Comparison of ENCODE assay signal across 17 cellular contexts in genomic region chr21:46454634-46455390, GRCh38. TPM values are rescaled to one million over a fixed set of nuclear protein-coding genes. Genes with fewer than 3 reads are reported as not detected.
DNase-seq lines count a peak whose midpoint lies in the region; ATAC-seq and TF ChIP-seq lines count a peak whose summit lies in the region.
"Had no signal": no experiment of that assay in that cellular context is flagged by ENCODE, and none has a peak within 500 bp of the region (broad histone marks: within the 10 kb centered on the region; RNA-seq: fewer than 3 reads in every experiment).

No MANE protein-coding gene starts in this region.

- no peak overlapping the region for H3K4me3 Mint-ChIP-seq in activated naive CD8-positive, alpha-beta T cell
- no peak overlapping the region for H3K4me3 Mint-ChIP-seq in activated naive CD8-positive, alpha-beta T cell treated with anti-CD3 and anti-CD28 coated beads, Interleukin-2, amount 50 U/mL, for 24 hours
- H3K4me3 Mint-ChIP-seq in endodermal cell = no peak overlapping the region
- H3K4me3 Mint-ChIP-seq: nephron progenitor cell; T-helper 2 cell treated with Interferon-gamma antibody and Interleukin-4, amounts not matched to agents 5 μg/mL and 100 μg/mL, for 36 hours had no signal

- TF ChIP-seq POLR2A in transverse colon (IDR thresholded peaks at IDR 0.05) = no peak

- peaks cover 5% of the 10 kb centered on the region for H3K9me3 ChIP-seq in mesodermal cell (ENCODE audit: control insufficient read depth, low read length)
- no peaks in the 10 kb centered on the region for H3K9me3 ChIP-seq in transverse colon
- peaks cover 3% of the 10 kb centered on the region for H3K9me3 ChIP-seq in endodermal cell (ENCODE audit: control insufficient read depth, low read length)
- H3K9me3 ChIP-seq: A549 had no signal

- H3K36me3 Mint-ChIP-seq in activated naive CD8-positive, alpha-beta T cell = peaks cover 7% of the 10 kb centered on the region
- H3K36me3 Mint-ChIP-seq in activated naive CD8-positive, alpha-beta T cell treated with anti-CD3 and anti-CD28 coated beads, Interleukin-2, amount 50 U/mL, for 24 hours (ENCODE audit: low read depth) = peaks cover 40% of the 10 kb centered on the region
- peaks cover 43% of the 10 kb centered on the region for H3K36me3 Mint-ChIP-seq in endodermal cell (ENCODE audit: low read depth)

- ATAC-seq in activated naive CD8-positive, alpha-beta T cell treated with anti-CD3 and anti-CD28 coated beads, Interleukin-2, amount 50 U/mL, for 24 hours = no peak
- ATAC-seq: A549, left colon had no signal

- H3K27ac ChIP-seq in caudate nucleus (ENCODE audit: low read depth, low read length) (peak overlapping the region; percentile 67), mesodermal cell (ENCODE audit: low read depth, low read length, severe bottlenecking) (peak overlapping the region; percentile 19), transverse colon (peak overlapping the region in 3 of 4 donors; percentile 40 to 98 (median 94)), endodermal cell (ENCODE audit: low read depth, low read length) (no peak overlapping the region)
- H3K27ac ChIP-seq: A549 had no signal

- H3K9me3 Mint-ChIP-seq in activated naive CD8-positive, alpha-beta T cell (ENCODE audit: low read depth) = no peaks in the 10 kb centered on the region
- peaks cover 3% of the 10 kb centered on the region for H3K9me3 Mint-ChIP-seq in activated naive CD8-positive, alpha-beta T cell treated with anti-CD3 and anti-CD28 coated beads, Interleukin-2, amount 50 U/mL, for 24 hours
- H3K9me3 Mint-ChIP-seq in endodermal cell = peaks cover 11% of the 10 kb centered on the region

- peak overlapping the region; percentile 8 for H3K27ac Mint-ChIP-seq in activated naive CD8-positive, alpha-beta T cell
- H3K27ac Mint-ChIP-seq in activated naive CD8-positive, alpha-beta T cell treated with anti-CD3 and anti-CD28 coated beads, Interleukin-2, amount 50 U/mL, for 24 hours = no peak overlapping the region
- H3K27ac Mint-ChIP-seq in endodermal cell = no peak overlapping the region
- H3K27ac Mint-ChIP-seq: nephron progenitor cell; T-helper 2 cell treated with Interferon-gamma antibody and Interleukin-4, amounts not matched to agents 5 μg/mL and 100 μg/mL, for 36 hours had no signal

- no peaks in the 10 kb centered on the region for H3K27me3 Mint-ChIP-seq in activated naive CD8-positive, alpha-beta T cell
- H3K27me3 Mint-ChIP-seq in activated naive CD8-positive, alpha-beta T cell treated with anti-CD3 and anti-CD28 coated beads, Interleukin-2, amount 50 U/mL, for 24 hours = no peaks in the 10 kb centered on the region
- no peaks in the 10 kb centered on the region for H3K27me3 Mint-ChIP-seq in endodermal cell (ENCODE audit: insufficient read depth)

- no peak for DNase-seq in activated naive CD8-positive, alpha-beta T cell treated with anti-CD3 and anti-CD28 coated beads, Interleukin-2, amount 50 U/mL, for 24 hours
- DNase-seq in caudate nucleus (lab: John Stamatoyannopoulos, UW) = peak in 25 of 61 donors; percentile 15 to 76 (median 40)
- no peak for DNase-seq in transverse colon
- no peak for DNase-seq in endodermal cell
- DNase-seq in NAMALWA (ENCODE audit: low spot score) = no peak
- DNase-seq in activated effector memory CD4-positive, alpha-beta T cell treated with anti-CD3 and anti-CD28 coated beads, Interleukin-2, amount 50 U/mL, for 16 hours = no peak
- DNase-seq: activated CD4-positive, alpha-beta T cell treated with anti-CD3 and anti-CD28 coated beads for 48 hours; effector memory CD4-positive, alpha-beta T cell; left colon; NCI-H1105 treated with DMSO at 0.1 percent for 48 hours; NCI-H446 treated with DMSO at 0.1 percent for 48 hours; nephron progenitor cell; small intestine had no signal

- peaks cover 29% of the 10 kb centered on the region for H3K4me1 ChIP-seq in mesodermal cell (ENCODE audit: control insufficient read depth, insufficient read depth, low read length, poor library complexity, severe bottlenecking)
- peaks cover 15 to 46% (median 44%) of the 10 kb centered on the region in 4 donors for H3K4me1 ChIP-seq in transverse colon
- no peaks in the 10 kb centered on the region for H3K4me1 ChIP-seq in endodermal cell (ENCODE audit: control insufficient read depth, insufficient read depth, low read length)

- no peak overlapping the region for H3K9ac ChIP-seq in endodermal cell (ENCODE audit: extremely low read depth, low read length, poor library complexity, severe bottlenecking)

- TF ChIP-seq CTCF in transverse colon (IDR thresholded peaks at IDR 0.05) = no peak
- no peak for TF ChIP-seq CTCF in endodermal cell (conservative IDR thresholded peaks at IDR 0.05)

- no peak overlapping the region for H3K4me3 ChIP-seq in mesodermal cell (ENCODE audit: extremely low read depth, insufficient read depth, low read length, poor library complexity, severe bottlenecking)
- H3K4me3 ChIP-seq in transverse colon = no peak overlapping the region
- no peak overlapping the region for H3K4me3 ChIP-seq in endodermal cell (ENCODE audit: low read length)
- H3K4me3 ChIP-seq: A549 had no signal

- 93 to 96% methylated on average over 2 of the region's 4 CpGs for WGBS in mesodermal cell (ENCODE audit: insufficient coverage in 2 of 2), 2 experiments
- WGBS in transverse colon (ENCODE audit: low coverage in 1 of 2), 2 donors = 75 to 86% methylated on average over 4 of the region's 4 CpGs
- 93 to 96% methylated on average over 4 of the region's 4 CpGs for WGBS in endodermal cell (ENCODE audit: insufficient coverage in 1 of 2, insufficient read length in 1 of 2), 2 experiments

- TF ChIP-seq EP300 in transverse colon (IDR thresholded peaks at IDR 0.05; ENCODE audit: low read depth) = no peak

- intact Hi-C loops in transverse colon (cut with DNase I; ENCODE audit: low total_unique reads) = no loop called here

- in situ Hi-C loops in transverse colon (cut with MboI; ENCODE audit: low pct_ligation_motif_present in 1 of 4, low pct_unique_long_range_greater_than_20kb in 1 of 4, low sequenced_read_pairs in 3 of 4) = no loop called here

- H3K27me3 ChIP-seq in transverse colon = no peaks in the 10 kb centered on the region
- H3K27me3 ChIP-seq in endodermal cell (ENCODE audit: control insufficient read depth, insufficient read depth, low read length, poor library complexity, severe bottlenecking) = no peaks in the 10 kb centered on the region

- H3K4me1 Mint-ChIP-seq in activated naive CD8-positive, alpha-beta T cell (ENCODE audit: low read depth) = peaks cover 37% of the 10 kb centered on the region
- H3K4me1 Mint-ChIP-seq in activated naive CD8-positive, alpha-beta T cell treated with anti-CD3 and anti-CD28 coated beads, Interleukin-2, amount 50 U/mL, for 24 hours = peaks cover 33% of the 10 kb centered on the region
- H3K4me1 Mint-ChIP-seq in endodermal cell = peaks cover 3% of the 10 kb centered on the region

- H3K36me3 ChIP-seq in mesodermal cell (ENCODE audit: control insufficient read depth, insufficient read depth, low read length) (peaks cover 10% of the 10 kb centered on the region), transverse colon (no peaks in the 10 kb centered on the region), endodermal cell (ENCODE audit: control insufficient read depth, insufficient read depth, low read length) (peaks cover 10% of the 10 kb centered on the region)

RNA-seq across cellular contexts. Expression of gene DIP2A, which starts 3.9 kb away (rescaled TPM):
- 43.0 TPM for polyA plus RNA-seq in mesodermal cell (2013, experiment 1 of 2)
- 38.3 TPM for polyA plus RNA-seq in mesodermal cell (2013, experiment 2 of 2)
- total RNA-seq in transverse colon = 100 to 1,000 TPM in 2 of 4 donors, 10 to 100 TPM in 2; 68.8 to 121 (median 92.9) TPM
- total RNA-seq in endodermal cell = 10 to 100 TPM; 51.0 to 52.2 TPM
- 41.5 TPM for polyA plus RNA-seq in endodermal cell (2013, experiment 1 of 2)
- 38.8 TPM for polyA plus RNA-seq in endodermal cell (2013, experiment 2 of 2)
